14 cellular contexts compared by ENCODE assay signal in the genomic region with DNA sequence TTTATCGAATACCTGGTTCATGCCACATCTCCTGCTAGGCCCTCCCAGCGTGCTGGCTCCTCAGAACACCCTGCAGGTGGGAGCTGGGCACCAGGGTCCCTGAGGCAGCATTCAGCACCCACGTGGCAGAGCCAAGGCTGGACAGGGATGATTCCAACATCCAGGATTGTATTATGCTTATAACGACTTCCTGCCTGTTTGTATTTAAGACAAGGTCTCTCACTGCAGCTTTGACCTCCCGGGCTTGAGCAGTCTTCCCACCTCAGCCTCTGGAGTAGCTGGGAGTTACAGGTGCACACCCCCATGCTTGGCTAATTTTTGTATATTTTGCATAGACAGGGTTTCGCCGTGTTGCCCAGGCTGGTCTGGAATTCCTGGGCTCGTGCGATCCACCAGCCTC.
DNase-seq lines count a peak whose midpoint lies in the region; ATAC-seq and TF ChIP-seq lines count a peak whose summit lies in the region.
"Had no signal": no experiment of that assay in that cellular context is flagged by ENCODE, and none has a peak within 500 bp of the region (broad histone marks: within the 10 kb centered on the region; RNA-seq: fewer than 3 reads in every experiment).

No MANE protein-coding gene starts in this region.

- no peaks in the 10 kb centered on the region for H3K36me3 Mint-ChIP-seq in activated CD8-positive, alpha-beta T cell treated with anti-CD3 and anti-CD28 coated beads for 36 hours (ENCODE audit: low read depth)
- H3K36me3 Mint-ChIP-seq in endothelial cell (ENCODE audit: low read depth, unreplicated experiment) = no peaks in the 10 kb centered on the region

- POLR2A ChIA-PET in activated CD8-positive, alpha-beta T cell treated with anti-CD3 and anti-CD28 coated beads for 36 hours (lab: Charles Lee) = interaction anchor here (1.9 kb wide), 1 partner anchor 13 kb away, joined by 10 read pairs; no protein-coding TSS in a partner anchor

- no peak overlapping the region for H3K4me3 Mint-ChIP-seq in activated CD8-positive, alpha-beta T cell treated with anti-CD3 and anti-CD28 coated beads for 36 hours
- no peak overlapping the region for H3K4me3 Mint-ChIP-seq in endothelial cell (ENCODE audit: unreplicated experiment)
- H3K4me3 Mint-ChIP-seq: activated T-cell treated with anti-CD3 and anti-CD28 coated beads, Interleukin-2, amount 50 U/mL, for 24 hours had no signal

- TF ChIP-seq POLR2A in Peyer's patch (IDR thresholded peaks at IDR 0.05) = no peak
- no peak for TF ChIP-seq POLR2A in gastroesophageal sphincter (IDR thresholded peaks at IDR 0.05)
- TF ChIP-seq POLR2A in stomach (IDR thresholded peaks at IDR 0.05) = no peak

- no peak for TF ChIP-seq EP300 in gastroesophageal sphincter (IDR thresholded peaks at IDR 0.05)
- no peak for TF ChIP-seq EP300 in stomach (IDR thresholded peaks at IDR 0.05)

- no peaks in the 10 kb centered on the region for H3K9me3 ChIP-seq in Peyer's patch
- H3K9me3 ChIP-seq in gastroesophageal sphincter = no peaks in the 10 kb centered on the region
- H3K9me3 ChIP-seq in stomach = no peaks in the 10 kb centered on the region
- H3K9me3 ChIP-seq: A549 had no signal

- 93 to 100% methylated on average over 1 to 5 of the region's 9 CpGs for WGBS in gastroesophageal sphincter (ENCODE audit: low coverage in 1 of 2), 2 donors
- WGBS in stomach, 5 donors = 62 to 78% (median 70%) methylated on average over 9 of the region's 9 CpGs

- no peak for ATAC-seq in gastroesophageal sphincter
- ATAC-seq in activated CD8-positive, alpha-beta T cell treated with anti-CD3 and anti-CD28 coated beads for 36 hours = no peak
- ATAC-seq: A549, HCT116 had no signal

- H3K27ac ChIP-seq in Peyer's patch (peak overlapping the region in 2 of 4 donors; percentile 38 to 82), gastroesophageal sphincter (peak overlapping the region in 3 of 4 donors; percentile 77 to 100 (median 99)), stomach (peak overlapping the region; percentile 32 to 100 (median 98))
- H3K27ac ChIP-seq: A549 had no signal

- H3K4me3 ChIP-seq in Peyer's patch = no peak overlapping the region
- H3K4me3 ChIP-seq in gastroesophageal sphincter = no peak overlapping the region
- no peak overlapping the region for H3K4me3 ChIP-seq in stomach
- H3K4me3 ChIP-seq: A549, lung had no signal

- H3K27me3 Mint-ChIP-seq in activated CD8-positive, alpha-beta T cell treated with anti-CD3 and anti-CD28 coated beads for 36 hours = no peaks in the 10 kb centered on the region
- no peaks in the 10 kb centered on the region for H3K27me3 Mint-ChIP-seq in endothelial cell (ENCODE audit: unreplicated experiment)
- H3K27me3 Mint-ChIP-seq: activated T-cell treated with anti-CD3 and anti-CD28 coated beads, Interleukin-2, amount 50 U/mL, for 24 hours had no signal

- peaks cover 18% of the 10 kb centered on the region for H3K4me1 Mint-ChIP-seq in activated CD8-positive, alpha-beta T cell treated with anti-CD3 and anti-CD28 coated beads for 36 hours (ENCODE audit: low read depth)
- peaks cover 3% of the 10 kb centered on the region for H3K4me1 Mint-ChIP-seq in endothelial cell (ENCODE audit: unreplicated experiment)

- H3K27me3 ChIP-seq in Peyer's patch (no peaks in the 10 kb centered on the region), gastroesophageal sphincter (no peaks in the 10 kb centered on the region), stomach (no peaks in the 10 kb centered on the region)

- H3K27ac Mint-ChIP-seq in activated CD8-positive, alpha-beta T cell treated with anti-CD3 and anti-CD28 coated beads for 36 hours = no peak overlapping the region
- no peak overlapping the region for H3K27ac Mint-ChIP-seq in endothelial cell (ENCODE audit: unreplicated experiment)
- H3K27ac Mint-ChIP-seq: activated T-cell treated with anti-CD3 and anti-CD28 coated beads, Interleukin-2, amount 50 U/mL, for 24 hours had no signal

- H3K36me3 ChIP-seq in Peyer's patch (no peaks in the 10 kb centered on the region), gastroesophageal sphincter (no peaks in the 10 kb centered on the region), stomach (no peaks in the 10 kb centered on the region)

- intact Hi-C loops in stomach (cut with DNase I; ENCODE audit: low total_unique reads) = no loop called here
- intact Hi-C loops in activated CD8-positive, alpha-beta T cell treated with anti-CD3 and anti-CD28 coated beads for 36 hours (cut with micrococcal nuclease) = no loop called here

- H3K4me1 ChIP-seq in Peyer's patch = peaks cover 0 to 41% (median 8%) of the 10 kb centered on the region in 4 donors
- peaks cover 0 to 82% (median 36%) of the 10 kb centered on the region in 3 donors for H3K4me1 ChIP-seq in gastroesophageal sphincter
- peaks cover 41 to 68% (median 58%) of the 10 kb centered on the region in 4 donors for H3K4me1 ChIP-seq in stomach

- H3K9me3 Mint-ChIP-seq in activated CD8-positive, alpha-beta T cell treated with anti-CD3 and anti-CD28 coated beads for 36 hours = no peaks in the 10 kb centered on the region
- no peaks in the 10 kb centered on the region for H3K9me3 Mint-ChIP-seq in endothelial cell (ENCODE audit: unreplicated experiment)
- H3K9me3 Mint-ChIP-seq: activated T-cell treated with anti-CD3 and anti-CD28 coated beads, Interleukin-2, amount 50 U/mL, for 24 hours had no signal

- CTCF ChIA-PET in activated CD8-positive, alpha-beta T cell treated with anti-CD3 and anti-CD28 coated beads for 36 hours (lab: Charles Lee) = interaction anchor here (1.0 to 1.8 kb wide), 4 partner anchors 10 to 75 kb away, joined by 3 to 7 read pairs (median 6); no protein-coding TSS in a partner anchor

- TF ChIP-seq CTCF in Peyer's patch (IDR thresholded peaks at IDR 0.05) (no peak), gastroesophageal sphincter (IDR thresholded peaks at IDR 0.05) (no peak), stomach (IDR thresholded peaks at IDR 0.05) (no peak), endothelial cell (IDR thresholded peaks at IDR 0.05; ENCODE audit: unreplicated experiment) (no peak)
- no peak for TF ChIP-seq CTCF in activated CD8-positive, alpha-beta T cell treated with anti-CD3 and anti-CD28 coated beads for 36 hours (IDR thresholded peaks at IDR 0.05)

- DNase-seq in NCI-H2196 (lab: John Stamatoyannopoulos, UW; ENCODE audit: unreplicated experiment) = peak; percentile 37
- no peak for DNase-seq in NCI-H2196 treated with DMSO at 0.1 percent for 48 hours (lab: John Stamatoyannopoulos, UW; ENCODE audit: unreplicated experiment)
- peak in 2 of 3 donors; percentile 15 to 35 for DNase-seq in Peyer's patch
- peak; percentile 13 for DNase-seq in stomach
- DNase-seq in activated CD8-positive, alpha-beta T cell treated with anti-CD3 and anti-CD28 coated beads for 36 hours = no peak
- DNase-seq in endothelial cell (ENCODE audit: low spot score) = no peak
- no peak for DNase-seq in SW 1271 (lab: John Stamatoyannopoulos, UW)
- DNase-seq: activated T-cell treated with anti-CD3 and anti-CD28 coated beads, Interleukin-2, amount 50 U/mL, for 24 hours; NCI-H2107; trophoblast cell had no signal

Comparison
In these comparisons a context has a peak if more than half of its experiments do, and no peak if none do; other contexts are left out.
1. DNase-seq: peak in NCI-H2196 (single experiment), Peyer's patch (2 of 3) and stomach (single experiment); none in NCI-H2196 treated with DMSO at 0.1 percent for 48 hours (single experiment), activated CD8-positive, alpha-beta T cell treated with anti-CD3 and anti-CD28 coated beads for 36 hours (single experiment), endothelial cell (single experiment) and SW 1271 (0 of 2).